Comparison of ENCODE assay signal across 1 cellular context in genomic region chr2:42223067-42223636, GRCh38.
TF ChIP-seq lines count a peak whose summit lies in the region.

No MANE protein-coding gene starts in this region.

TF ChIP-seq in HepG2, 621 proteins besides CTCF, POLR2A, EP300 and RAD21:
- TF ChIP-seq KAT7 (CRISPR knock-in tag; IDR thresholded peaks at IDR 0.05; ENCODE audit: borderline replicate concordance) (no peak), ZBTB4 (CRISPR knock-in tag; IDR thresholded peaks at IDR 0.05; ENCODE audit: borderline replicate concordance) (0 out of 2 replicates have a peak, but pooled peaks have one; percentile 6), ELF3 (CRISPR knock-in tag; IDR thresholded peaks at IDR 0.05) (no peak), STAG1 (CRISPR knock-in tag; IDR thresholded peaks at IDR 0.05) (no peak), AGO1 (IDR thresholded peaks at IDR 0.05; ENCODE audit: low read depth, low read length, poor library complexity, severe bottlenecking) (no peak), SIX1 (CRISPR knock-in tag; IDR thresholded peaks at IDR 0.05; ENCODE audit: borderline replicate concordance) (no peak), KDM6A (CRISPR knock-in tag; IDR thresholded peaks at IDR 0.05; ENCODE audit: low read depth) (no peak), PHF8 (CRISPR knock-in tag; IDR thresholded peaks at IDR 0.05) (no peak), SMAD1 (CRISPR knock-in tag; IDR thresholded peaks at IDR 0.05; ENCODE audit: borderline replicate concordance, low read depth) (no peak), ZNF775 (CRISPR knock-in tag; IDR thresholded peaks at IDR 0.05; ENCODE audit: borderline replicate concordance) (0 out of 2 replicates have a peak, but pooled peaks have one; percentile 21), ZFP36L1 (CRISPR knock-in tag; IDR thresholded peaks at IDR 0.05) (0 out of 2 replicates have a peak, but pooled peaks have one; percentile 9), AGO2 (optimal IDR thresholded peaks at IDR 0.05; ENCODE audit: low read depth, low read length) (no peak), ZNF44 (CRISPR knock-in tag; IDR thresholded peaks at IDR 0.05) (no peak), ZNF510 (CRISPR knock-in tag; IDR thresholded peaks at IDR 0.05; ENCODE audit: low read depth) (no peak), GPN1 (CRISPR knock-in tag; IDR thresholded peaks at IDR 0.05; ENCODE audit: borderline replicate concordance) (no peak), ZNF383 (CRISPR knock-in tag; IDR thresholded peaks at IDR 0.05; ENCODE audit: borderline replicate concordance) (no peak), LCORL (IDR thresholded peaks at IDR 0.05) (no peak), LCORL (CRISPR knock-in tag; IDR thresholded peaks at IDR 0.05) (0 out of 2 replicates have a peak, but pooled peaks have one; percentile 16), CREB1 (IDR thresholded peaks at IDR 0.05) (no peak), CREB1 (CRISPR knock-in tag; IDR thresholded peaks at IDR 0.05) (peak; percentile 26; the same call in 1 of the 2 replicates), ZNF766 (CRISPR knock-in tag; IDR thresholded peaks at IDR 0.05; ENCODE audit: borderline replicate concordance) (no peak), MZF1 (CRISPR knock-in tag; IDR thresholded peaks at IDR 0.05; ENCODE audit: borderline replicate concordance) (no peak), FOXP4 (CRISPR knock-in tag; IDR thresholded peaks at IDR 0.05) (no peak), ZNF24 (IDR thresholded peaks at IDR 0.05) (0 out of 2 replicates have a peak, but pooled peaks have one; percentile 24), TP53 (CRISPR knock-in tag; conservative IDR thresholded peaks at IDR 0.05) (no peak), TRIM24 (CRISPR knock-in tag; IDR thresholded peaks at IDR 0.05) (no peak), RFXANK (CRISPR knock-in tag; IDR thresholded peaks at IDR 0.05) (no peak), TGIF2 (CRISPR knock-in tag; IDR thresholded peaks at IDR 0.05) (no peak), ZNF839 (CRISPR knock-in tag; IDR thresholded peaks at IDR 0.05; ENCODE audit: borderline replicate concordance) (no peak), ZFP1 (CRISPR knock-in tag; IDR thresholded peaks at IDR 0.05) (no peak), DMTF1 (CRISPR knock-in tag; IDR thresholded peaks at IDR 0.05) (no peak), POLR2G (IDR thresholded peaks at IDR 0.05; ENCODE audit: low read depth, low read length) (no peak), ZNF143 (CRISPR knock-in tag; IDR thresholded peaks at IDR 0.05) (no peak), SMAD9 (CRISPR knock-in tag; IDR thresholded peaks at IDR 0.05) (no peak), NCOA5 (CRISPR knock-in tag; IDR thresholded peaks at IDR 0.05) (no peak)
- TF ChIP-seq, protein P1, sequence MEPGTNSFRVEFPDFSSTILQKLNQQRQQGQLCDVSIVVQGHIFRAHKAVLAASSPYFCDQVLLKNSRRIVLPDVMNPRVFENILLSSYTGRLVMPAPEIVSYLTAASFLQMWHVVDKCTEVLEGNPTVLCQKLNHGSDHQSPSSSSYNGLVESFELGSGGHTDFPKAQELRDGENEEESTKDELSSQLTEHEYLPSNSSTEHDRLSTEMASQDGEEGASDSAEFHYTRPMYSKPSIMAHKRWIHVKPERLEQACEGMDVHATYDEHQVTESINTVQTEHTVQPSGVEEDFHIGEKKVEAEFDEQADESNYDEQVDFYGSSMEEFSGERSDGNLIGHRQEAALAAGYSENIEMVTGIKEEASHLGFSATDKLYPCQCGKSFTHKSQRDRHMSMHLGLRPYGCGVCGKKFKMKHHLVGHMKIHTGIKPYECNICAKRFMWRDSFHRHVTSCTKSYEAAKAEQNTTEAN (CRISPR knock-in tag; conservative IDR thresholded peaks at IDR 0.05), result no peak
- TF ChIP-seq, protein P2, sequence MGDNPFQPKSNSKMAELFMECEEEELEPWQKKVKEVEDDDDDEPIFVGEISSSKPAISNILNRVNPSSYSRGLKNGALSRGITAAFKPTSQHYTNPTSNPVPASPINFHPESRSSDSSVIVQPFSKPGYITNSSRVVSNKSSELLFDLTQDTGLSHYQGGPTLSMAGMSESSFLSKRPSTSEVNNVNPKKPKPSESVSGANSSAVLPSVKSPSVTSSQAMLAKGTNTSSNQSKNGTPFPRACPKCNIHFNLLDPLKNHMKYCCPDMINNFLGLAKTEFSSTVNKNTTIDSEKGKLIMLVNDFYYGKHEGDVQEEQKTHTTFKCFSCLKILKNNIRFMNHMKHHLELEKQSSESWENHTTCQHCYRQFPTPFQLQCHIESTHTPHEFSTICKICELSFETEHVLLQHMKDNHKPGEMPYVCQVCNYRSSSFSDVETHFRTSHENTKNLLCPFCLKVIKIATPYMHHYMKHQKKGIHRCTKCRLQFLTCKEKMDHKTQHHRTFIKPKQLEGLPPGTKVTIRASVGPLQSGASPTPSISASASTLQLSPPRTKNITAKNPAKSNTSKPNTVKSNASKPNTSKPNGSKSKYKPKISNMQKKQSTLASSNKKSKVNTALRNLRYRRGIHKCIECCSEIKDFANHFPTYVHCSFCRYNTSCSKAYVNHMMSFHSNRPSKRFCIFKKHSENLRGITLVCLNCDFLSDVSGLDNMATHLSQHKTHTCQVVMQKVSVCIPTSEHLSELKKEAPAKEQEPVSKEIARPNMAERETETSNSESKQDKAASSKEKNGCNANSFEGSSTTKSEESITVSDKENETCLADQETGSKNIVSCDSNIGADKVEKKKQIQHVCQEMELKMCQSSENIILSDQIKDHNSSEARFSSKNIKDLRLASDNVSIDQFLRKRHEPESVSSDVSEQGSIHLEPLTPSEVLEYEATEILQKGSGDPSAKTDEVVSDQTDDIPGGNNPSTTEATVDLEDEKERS (CRISPR knock-in tag; IDR thresholded peaks at IDR 0.05), result peak; percentile 5; the same call in 1 of the 2 replicates
- TF ChIP-seq, protein P3, sequence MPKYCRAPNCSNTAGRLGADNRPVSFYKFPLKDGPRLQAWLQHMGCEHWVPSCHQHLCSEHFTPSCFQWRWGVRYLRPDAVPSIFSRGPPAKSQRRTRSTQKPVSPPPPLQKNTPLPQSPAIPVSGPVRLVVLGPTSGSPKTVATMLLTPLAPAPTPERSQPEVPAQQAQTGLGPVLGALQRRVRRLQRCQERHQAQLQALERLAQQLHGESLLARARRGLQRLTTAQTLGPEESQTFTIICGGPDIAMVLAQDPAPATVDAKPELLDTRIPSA (CRISPR knock-in tag; IDR thresholded peaks at IDR 0.05; ENCODE audit: borderline replicate concordance), result no peak
- TF ChIP-seq, protein P4, sequence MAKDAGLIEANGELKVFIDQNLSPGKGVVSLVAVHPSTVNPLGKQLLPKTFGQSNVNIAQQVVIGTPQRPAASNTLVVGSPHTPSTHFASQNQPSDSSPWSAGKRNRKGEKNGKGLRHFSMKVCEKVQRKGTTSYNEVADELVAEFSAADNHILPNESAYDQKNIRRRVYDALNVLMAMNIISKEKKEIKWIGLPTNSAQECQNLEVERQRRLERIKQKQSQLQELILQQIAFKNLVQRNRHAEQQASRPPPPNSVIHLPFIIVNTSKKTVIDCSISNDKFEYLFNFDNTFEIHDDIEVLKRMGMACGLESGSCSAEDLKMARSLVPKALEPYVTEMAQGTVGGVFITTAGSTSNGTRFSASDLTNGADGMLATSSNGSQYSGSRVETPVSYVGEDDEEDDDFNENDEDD (CRISPR knock-in tag; IDR thresholded peaks at IDR 0.05; ENCODE audit: borderline replicate concordance), result no peak
- TF ChIP-seq, protein P5, sequence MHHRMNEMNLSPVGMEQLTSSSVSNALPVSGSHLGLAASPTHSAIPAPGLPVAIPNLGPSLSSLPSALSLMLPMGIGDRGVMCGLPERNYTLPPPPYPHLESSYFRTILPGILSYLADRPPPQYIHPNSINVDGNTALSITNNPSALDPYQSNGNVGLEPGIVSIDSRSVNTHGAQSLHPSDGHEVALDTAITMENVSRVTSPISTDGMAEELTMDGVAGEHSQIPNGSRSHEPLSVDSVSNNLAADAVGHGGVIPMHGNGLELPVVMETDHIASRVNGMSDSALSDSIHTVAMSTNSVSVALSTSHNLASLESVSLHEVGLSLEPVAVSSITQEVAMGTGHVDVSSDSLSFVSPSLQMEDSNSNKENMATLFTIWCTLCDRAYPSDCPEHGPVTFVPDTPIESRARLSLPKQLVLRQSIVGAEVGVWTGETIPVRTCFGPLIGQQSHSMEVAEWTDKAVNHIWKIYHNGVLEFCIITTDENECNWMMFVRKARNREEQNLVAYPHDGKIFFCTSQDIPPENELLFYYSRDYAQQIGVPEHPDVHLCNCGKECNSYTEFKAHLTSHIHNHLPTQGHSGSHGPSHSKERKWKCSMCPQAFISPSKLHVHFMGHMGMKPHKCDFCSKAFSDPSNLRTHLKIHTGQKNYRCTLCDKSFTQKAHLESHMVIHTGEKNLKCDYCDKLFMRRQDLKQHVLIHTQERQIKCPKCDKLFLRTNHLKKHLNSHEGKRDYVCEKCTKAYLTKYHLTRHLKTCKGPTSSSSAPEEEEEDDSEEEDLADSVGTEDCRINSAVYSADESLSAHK (CRISPR knock-in tag; IDR thresholded peaks at IDR 0.05; ENCODE audit: borderline replicate concordance), result no peak
- TF ChIP-seq, protein P6, sequence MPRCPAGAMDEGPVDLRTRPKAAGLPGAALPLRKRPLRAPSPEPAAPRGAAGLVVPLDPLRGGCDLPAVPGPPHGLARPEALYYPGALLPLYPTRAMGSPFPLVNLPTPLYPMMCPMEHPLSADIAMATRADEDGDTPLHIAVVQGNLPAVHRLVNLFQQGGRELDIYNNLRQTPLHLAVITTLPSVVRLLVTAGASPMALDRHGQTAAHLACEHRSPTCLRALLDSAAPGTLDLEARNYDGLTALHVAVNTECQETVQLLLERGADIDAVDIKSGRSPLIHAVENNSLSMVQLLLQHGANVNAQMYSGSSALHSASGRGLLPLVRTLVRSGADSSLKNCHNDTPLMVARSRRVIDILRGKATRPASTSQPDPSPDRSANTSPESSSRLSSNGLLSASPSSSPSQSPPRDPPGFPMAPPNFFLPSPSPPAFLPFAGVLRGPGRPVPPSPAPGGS (CRISPR knock-in tag; IDR thresholded peaks at IDR 0.05), result no peak
TF ChIP-seq in HepG2: peak in this region for 7.
